8 cellular contexts compared by ENCODE assay signal in genomic region chr13:97259787-97260641, GRCh38. TPM values are rescaled to one million over a fixed set of nuclear protein-coding genes. Genes with fewer than 3 reads are reported as not detected.
DNase-seq lines count a peak whose midpoint lies in the region; ATAC-seq and FAIRE-seq lines count a peak whose summit lies in the region.

No MANE protein-coding gene starts in this region.

- H3K27me3 Mint-ChIP-seq in stimulated activated naive CD8-positive, alpha-beta T cell treated with anti-CD3 and anti-CD28 coated beads, Interleukin-15, Interleukin-2, amounts not matched to agents 100 ng/mL and 50 ng/mL, for 24 hours = no peaks in the 10 kb centered on the region

- no peaks in the 10 kb centered on the region for H3K27me3 ChIP-seq in mesenchymal stem cell (ENCODE audit: control insufficient read depth in 1 of 2, insufficient read depth in 1 of 2, low read length in 2 of 2)

- peaks cover 90% of the 10 kb centered on the region for H3K4me1 Mint-ChIP-seq in stimulated activated naive CD8-positive, alpha-beta T cell treated with anti-CD3 and anti-CD28 coated beads, Interleukin-15, Interleukin-2, amounts not matched to agents 100 ng/mL and 50 ng/mL, for 24 hours (ENCODE audit: low read depth)

- no peak overlapping the region for H2AFZ ChIP-seq in mesenchymal stem cell (ENCODE audit: low read depth, low read length)

- H2BK15ac ChIP-seq in mesenchymal stem cell (ENCODE audit: low read depth, poor library complexity, severe bottlenecking) = peak overlapping the region; percentile 71

- peak overlapping the region; percentile 59 to 69 for H2BK12ac ChIP-seq in mesenchymal stem cell (ENCODE audit: low read length in 2 of 2)

- FAIRE-seq in GM19239 (lab: Jason Lieb, UNC) = no peak

- H3K4me3 Mint-ChIP-seq in stimulated activated naive CD8-positive, alpha-beta T cell treated with anti-CD3 and anti-CD28 coated beads, Interleukin-15, Interleukin-2, amounts not matched to agents 100 ng/mL and 50 ng/mL, for 24 hours = no peak overlapping the region

- H3K4me1 ChIP-seq in mesenchymal stem cell (ENCODE audit: control insufficient read depth, insufficient read depth, low read depth, low read length) = peaks cover 31% of the 10 kb centered on the region

- peak overlapping the region; percentile 69 for H2AK5ac ChIP-seq in mesenchymal stem cell (ENCODE audit: low read length, severe bottlenecking)

- H3K9me3 Mint-ChIP-seq in stimulated activated naive CD8-positive, alpha-beta T cell treated with anti-CD3 and anti-CD28 coated beads, Interleukin-15, Interleukin-2, amounts not matched to agents 100 ng/mL and 50 ng/mL, for 24 hours = peaks cover 3% of the 10 kb centered on the region

- H3K36me3 Mint-ChIP-seq in stimulated activated naive CD8-positive, alpha-beta T cell treated with anti-CD3 and anti-CD28 coated beads, Interleukin-15, Interleukin-2, amounts not matched to agents 100 ng/mL and 50 ng/mL, for 24 hours (ENCODE audit: low read depth) = peaks cover 25% of the 10 kb centered on the region

- H3K4ac ChIP-seq in mesenchymal stem cell (ENCODE audit: low read depth in 1 of 2, low read length in 2 of 2) = peak overlapping the region; percentile 68 to 97

- ATAC-seq in stimulated activated naive CD8-positive, alpha-beta T cell treated with anti-CD3 and anti-CD28 coated beads, Interleukin-15, Interleukin-2, amounts not matched to agents 100 U/mL and 50 U/mL, for 24 hours = no peak
- no peak for ATAC-seq in HG03460 (IDR thresholded peaks at IDR 0.05; ENCODE audit: unreplicated experiment)
- ATAC-seq in GM21526 (IDR thresholded peaks at IDR 0.05; ENCODE audit: low FRiP score, unreplicated experiment) = no peak
- no peak for ATAC-seq in GM21447 (IDR thresholded peaks at IDR 0.05; ENCODE audit: unreplicated experiment)

- no peaks in the 10 kb centered on the region for H3K9me3 ChIP-seq in mesenchymal stem cell (ENCODE audit: control insufficient read depth, low read length)

- H3K9ac ChIP-seq in mesenchymal stem cell (ENCODE audit: low read length) = peak overlapping the region; percentile 89

- peak overlapping the region; percentile 67 for H3K27ac ChIP-seq in cingulate gyrus (ENCODE audit: low read depth, low read length)
- H3K27ac ChIP-seq in mesenchymal stem cell (ENCODE audit: low read length, poor library complexity, severe bottlenecking) = peak overlapping the region; percentile 92

- WGBS in mesenchymal stem cell = 34% methylated on average over 12 of the region's 13 CpGs

- H4K8ac ChIP-seq in mesenchymal stem cell (ENCODE audit: low read length) = peak overlapping the region; percentile 86

- peaks cover 3 to 5% of the 10 kb centered on the region in 2 experiments for H3K36me3 ChIP-seq in mesenchymal stem cell (ENCODE audit: control insufficient read depth in 1 of 2, insufficient read depth in 2 of 2, low read depth in 1 of 2, low read length in 2 of 2)

- no peak overlapping the region for H3K4me2 ChIP-seq in mesenchymal stem cell (ENCODE audit: low read length, poor library complexity, severe bottlenecking)

- H3K79me1 ChIP-seq in mesenchymal stem cell (replicated peaks; ENCODE audit: low read length, poor library complexity, severe bottlenecking) = peaks cover 22% of the 10 kb centered on the region

- H3K14ac ChIP-seq in mesenchymal stem cell (ENCODE audit: low read length in 2 of 2) = no peak overlapping the region

- no peak overlapping the region for H3K23ac ChIP-seq in mesenchymal stem cell (ENCODE audit: low read length in 2 of 2)

- peak overlapping the region; percentile 75 to 91 for H3K18ac ChIP-seq in mesenchymal stem cell (ENCODE audit: low read depth in 1 of 2, low read length in 2 of 2)

- no peak overlapping the region for H3K4me3 ChIP-seq in mesenchymal stem cell (ENCODE audit: insufficient read depth in 1 of 2, low read depth in 1 of 2, low read length in 2 of 2)

- H3K27ac Mint-ChIP-seq in stimulated activated naive CD8-positive, alpha-beta T cell treated with anti-CD3 and anti-CD28 coated beads, Interleukin-15, Interleukin-2, amounts not matched to agents 100 ng/mL and 50 ng/mL, for 24 hours = peak overlapping the region; percentile 82

- no peak overlapping the region for H2BK5ac ChIP-seq in mesenchymal stem cell (ENCODE audit: low read depth, low read length, poor library complexity, severe bottlenecking)

- no peak for DNase-seq in stimulated activated naive CD8-positive, alpha-beta T cell treated with anti-CD3 and anti-CD28 coated beads, Interleukin-15, Interleukin-2, amounts not matched to agents 100 U/mL and 50 U/mL, for 24 hours
- DNase-seq in mesenchymal stem cell (peak; percentile 93), GM19239 (ENCODE audit: insufficient read length, low spot score) (no peak)

- H4K91ac ChIP-seq in mesenchymal stem cell (ENCODE audit: low read length) = peak overlapping the region; percentile 92

- peak overlapping the region; percentile 84 for H2BK120ac ChIP-seq in mesenchymal stem cell (ENCODE audit: low read depth, low read length)

RNA-seq across cellular contexts. Expression of gene MBNL2, which starts 37.9 kb away (rescaled TPM):
- polyA plus RNA-seq in mesenchymal stem cell (2013, experiment 1 of 2) = 41.7 TPM
- 43.8 TPM for polyA plus RNA-seq in mesenchymal stem cell (2013, experiment 2 of 2)
